Comparison of ENCODE assay signal across 9 cellular contexts in the genomic region with DNA sequence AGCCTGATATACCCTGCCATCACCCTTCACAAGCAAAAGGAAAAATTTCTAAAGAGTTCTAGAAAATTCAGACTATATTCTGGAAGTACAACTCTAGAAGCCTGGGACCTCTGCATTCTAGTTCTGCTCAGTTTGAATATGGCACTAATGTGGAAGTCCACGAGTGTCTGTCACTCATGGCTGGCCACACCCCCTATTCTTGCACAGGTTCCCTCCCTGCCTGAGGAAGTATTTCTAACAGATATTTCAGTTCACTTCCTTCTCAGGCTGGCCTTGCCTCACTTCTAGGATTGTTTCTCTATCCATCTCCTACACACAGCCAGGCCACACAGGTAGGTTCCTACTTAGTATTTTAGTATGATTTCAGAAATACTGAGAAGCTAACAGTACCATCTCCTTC.
A peak's percentile ranks its signal among the peaks of the same experiment; 100 is the strongest.
DNase-seq lines count a peak whose midpoint lies in the region; ATAC-seq, FAIRE-seq and TF ChIP-seq lines count a peak whose summit lies in the region.
"Had no signal": no experiment of that assay in that cellular context is flagged by ENCODE, and none has a peak within 500 bp of the region (broad histone marks: within the 10 kb centered on the region; RNA-seq: fewer than 3 reads in every experiment).

No MANE protein-coding gene starts in this region.

- H3K36me3 Mint-ChIP-seq in activated CD4-positive, alpha-beta T cell treated with anti-CD3 and anti-CD28 coated beads, Interleukin-2, amount 10 ng/mL, durations not matched to agents 24 days and 14 days (ENCODE audit: low read depth), result no peaks in the 10 kb centered on the region
- no peaks in the 10 kb centered on the region for H3K36me3 Mint-ChIP-seq in naive thymus-derived CD8-positive, alpha-beta T cell

- H3K27ac ChIP-seq in transverse colon, result no peak overlapping the region

- H3K36me3 ChIP-seq in bronchial epithelial cell (ENCODE audit: control insufficient read depth, insufficient read depth, low read length) (no peaks in the 10 kb centered on the region), transverse colon (no peaks in the 10 kb centered on the region)

- no peaks in the 10 kb centered on the region for H3K9me3 ChIP-seq in transverse colon

- peaks cover 16% of the 10 kb centered on the region for H3K9me3 Mint-ChIP-seq in activated CD4-positive, alpha-beta T cell treated with anti-CD3 and anti-CD28 coated beads, Interleukin-2, amount 10 ng/mL, durations not matched to agents 24 days and 14 days
- H3K9me3 Mint-ChIP-seq in naive thymus-derived CD8-positive, alpha-beta T cell, result no peaks in the 10 kb centered on the region

- peak overlapping the region; percentile 25 for H3K27ac Mint-ChIP-seq in activated CD4-positive, alpha-beta T cell treated with anti-CD3 and anti-CD28 coated beads, Interleukin-2, amount 10 ng/mL, durations not matched to agents 24 days and 14 days
- no peak overlapping the region for H3K27ac Mint-ChIP-seq in naive thymus-derived CD8-positive, alpha-beta T cell

- H3K4me3 Mint-ChIP-seq in activated CD4-positive, alpha-beta T cell treated with anti-CD3 and anti-CD28 coated beads, Interleukin-2, amount 10 ng/mL, durations not matched to agents 24 days and 14 days, result no peak overlapping the region
- no peak overlapping the region for H3K4me3 Mint-ChIP-seq in naive thymus-derived CD8-positive, alpha-beta T cell

- H3K4me1 ChIP-seq in transverse colon, result peaks cover 0 to 14% (median 0%) of the 10 kb centered on the region in 4 donors

- no peaks in the 10 kb centered on the region for H3K27me3 ChIP-seq in bronchial epithelial cell (ENCODE audit: control insufficient read depth, insufficient read depth, low read length)
- H3K27me3 ChIP-seq in transverse colon, result no peaks in the 10 kb centered on the region

- DNase-seq in activated CD4-positive, alpha-beta T cell treated with anti-CD3 and anti-CD28 coated beads, Interleukin-2, amount 10 ng/mL, durations not matched to agents 24 days and 14 days, result no peak
- no peak for DNase-seq in activated CD4-positive, alpha-beta T cell treated with anti-CD3 and anti-CD28 coated beads, Interleukin-2, amount 50 U/mL, for 4 hours
- peak; percentile 75 for DNase-seq in KG1 (lab: John Stamatoyannopoulos, UW)
- peak; percentile 17 for DNase-seq in bronchial epithelial cell (ENCODE audit: low read depth)
- DNase-seq in transverse colon, result peak; percentile 38
- DNase-seq in naive thymus-derived CD8-positive, alpha-beta T cell, result no peak
- DNase-seq in NCI-H2029 (lab: John Stamatoyannopoulos, UW), result no peak
- DNase-seq: NCI-H524 treated with DMSO at 0.1 percent for 48 hours had no signal

- POLR2A ChIA-PET in naive thymus-derived CD8-positive, alpha-beta T cell (lab: Charles Lee), result no interaction called here

- in situ Hi-C loops in transverse colon (cut with MboI; ENCODE audit: low pct_ligation_motif_present in 1 of 4, low pct_unique_long_range_greater_than_20kb in 1 of 4, low sequenced_read_pairs in 3 of 4), result no loop called here

- ATAC-seq in naive thymus-derived CD8-positive, alpha-beta T cell, result no peak
- no peak for ATAC-seq in GM19452 (IDR thresholded peaks at IDR 0.05; ENCODE audit: unreplicated experiment)

- peaks cover 33% of the 10 kb centered on the region for H3K4me1 Mint-ChIP-seq in activated CD4-positive, alpha-beta T cell treated with anti-CD3 and anti-CD28 coated beads, Interleukin-2, amount 10 ng/mL, durations not matched to agents 24 days and 14 days
- H3K4me1 Mint-ChIP-seq in naive thymus-derived CD8-positive, alpha-beta T cell, result peaks cover 0 to 13% (median 3%) of the 10 kb centered on the region in 4 donors

- TF ChIP-seq EP300 in transverse colon (IDR thresholded peaks at IDR 0.05; ENCODE audit: low read depth), result no peak

- no peak for FAIRE-seq in bronchial epithelial cell (lab: Jason Lieb, UNC)

- H3K27me3 Mint-ChIP-seq in activated CD4-positive, alpha-beta T cell treated with anti-CD3 and anti-CD28 coated beads, Interleukin-2, amount 10 ng/mL, durations not matched to agents 24 days and 14 days, result no peaks in the 10 kb centered on the region
- peaks cover 0 to 2% (median 0%) of the 10 kb centered on the region in 5 donors for H3K27me3 Mint-ChIP-seq in naive thymus-derived CD8-positive, alpha-beta T cell

- WGBS in transverse colon (ENCODE audit: low coverage in 1 of 2), 2 donors, result 0 to 41% methylated on average over 1 of the region's 1 CpG

- TF ChIP-seq CTCF in bronchial epithelial cell (IDR thresholded peaks at IDR 0.05; ENCODE audit: insufficient read depth, low read length, severe bottlenecking) (no peak), transverse colon (IDR thresholded peaks at IDR 0.05) (no peak)

- TF ChIP-seq POLR2A in transverse colon (IDR thresholded peaks at IDR 0.05), result no peak

- intact Hi-C loops in activated CD4-positive, alpha-beta T cell treated with anti-CD3 and anti-CD28 coated beads, Interleukin-2, amount 10 ng/mL, durations not matched to agents 24 days and 14 days (cut with micrococcal nuclease), result no loop called here
- intact Hi-C loops in transverse colon (cut with DNase I; ENCODE audit: low total_unique reads), result no loop called here

- H3K4me3 ChIP-seq in bronchial epithelial cell (ENCODE audit: low read depth, low read length) (no peak overlapping the region), transverse colon (no peak overlapping the region)

Comparison
In these comparisons a context has a peak if more than half of its experiments do, and no peak if none do; other contexts are left out.
1. DNase-seq: peak in KG1 (single experiment), bronchial epithelial cell (single experiment) and transverse colon (single experiment); none in activated CD4-positive, alpha-beta T cell treated with anti-CD3 and anti-CD28 coated beads, Interleukin-2, amount 10 ng/mL, durations not matched to agents 24 days and 14 days (single experiment), activated CD4-positive, alpha-beta T cell treated with anti-CD3 and anti-CD28 coated beads, Interleukin-2, amount 50 U/mL, for 4 hours (0 of 2), naive thymus-derived CD8-positive, alpha-beta T cell (0 of 10) and NCI-H2029 (single experiment).